13 cellular contexts compared by ENCODE assay signal in genomic region chr11:93487032-93487483, GRCh38. TPM values are rescaled to one million over a fixed set of nuclear protein-coding genes. Genes with fewer than 3 reads are reported as not detected.
A peak's percentile ranks its signal among the peaks of the same experiment; 100 is the strongest.
DNase-seq lines count a peak whose midpoint lies in the region; ATAC-seq and TF ChIP-seq lines count a peak whose summit lies in the region.
"Had no signal": no experiment of that assay in that cellular context is flagged by ENCODE, and none has a peak within 500 bp of the region (broad histone marks: within the 10 kb centered on the region; RNA-seq: fewer than 3 reads in every experiment).

No MANE protein-coding gene starts in this region.

- no peaks in the 10 kb centered on the region for H3K27me3 ChIP-seq in cardiac muscle cell
- no peaks in the 10 kb centered on the region for H3K27me3 ChIP-seq in right atrium auricular region
- H3K27me3 ChIP-seq in heart left ventricle, result no peaks in the 10 kb centered on the region
- H3K27me3 ChIP-seq in uterus, result no peaks in the 10 kb centered on the region
- H3K27me3 ChIP-seq in PC-9 (ENCODE audit: insufficient read depth, low read depth), result no peaks in the 10 kb centered on the region
- no peaks in the 10 kb centered on the region for H3K27me3 ChIP-seq in psoas muscle (ENCODE audit: insufficient read depth in 3 of 3, low read length in 2 of 3)

- 48 to 59% (median 52%) methylated on average over 7 of the region's 7 CpGs for WGBS in heart left ventricle, 4 donors
- WGBS in psoas muscle, 3 donors, result 73 to 76% (median 75%) methylated on average over 7 of the region's 7 CpGs

- intact Hi-C loops in heart left ventricle (cut with DNase I) (loop anchor here in 1 of 10 donors (10.0 kb wide), 1 partner anchor 168 kb away; no protein-coding TSS in a partner anchor), uterus (cut with DNase I; ENCODE audit: low total_unique reads) (no loop called here), PC-9 (cut with micrococcal nuclease; ENCODE audit: unreplicated experiment) (no loop called here), psoas muscle (cut with DNase I) (loop anchor here in 1 of 2 donors (5.0 kb wide), 1 partner anchor 50 kb away; no protein-coding TSS in a partner anchor)

- no peaks in the 10 kb centered on the region for H4K20me1 ChIP-seq in PC-9 (ENCODE audit: insufficient read depth)

- H3K4me2 ChIP-seq in PC-9, result no peak overlapping the region

- DNase-seq in cardiac muscle cell (ENCODE audit: low read depth in 1 of 2, low spot score in 1 of 2), result peak in 1 of 2 donors; percentile 62
- no peak for DNase-seq in right atrium auricular region (ENCODE audit: low spot score)
- peak; percentile 90 for DNase-seq in NCI-H510A treated with DMSO at 0.1 percent for 48 hours (lab: John Stamatoyannopoulos, UW)
- no peak for DNase-seq in heart left ventricle
- DNase-seq in uterus, result peak; percentile 30 to 42
- no peak for DNase-seq in PC-9
- DNase-seq in psoas muscle, result no peak
- DNase-seq: activated CD4-positive, alpha-beta T cell treated with anti-CD3 and anti-CD28 coated beads for 4 hours; activated T-cell treated with anti-CD3 and anti-CD28 coated beads, Interleukin-2, amount 50 U/mL, for 48 hours; anterior cingulate cortex; T-cell had no signal

- H3K4me3 ChIP-seq in cardiac muscle cell (no peak overlapping the region), right atrium auricular region (no peak overlapping the region), heart left ventricle (no peak overlapping the region), uterus (no peak overlapping the region), PC-9 (no peak overlapping the region), psoas muscle (no peak overlapping the region)

- no peaks in the 10 kb centered on the region for H3K79me2 ChIP-seq in PC-9 (ENCODE audit: low read depth)

- H2AFZ ChIP-seq in PC-9, result no peak overlapping the region

- POLR2A ChIA-PET in PC-9 (lab: Charles Lee; ENCODE audit: unreplicated experiment), result no interaction called here

- BruUV-seq in PC-9 (replicated peaks; lab: Mats Ljungman, UMichigan), result no TSS peak

- H3K27ac ChIP-seq in cardiac muscle cell (peak overlapping the region; percentile 67), right atrium auricular region (no peak overlapping the region), heart left ventricle (no peak overlapping the region), uterus (peak overlapping the region in 1 of 2 donors; percentile 33), PC-9 (no peak overlapping the region), psoas muscle (no peak overlapping the region)

- no peaks in the 10 kb centered on the region for H3K36me3 ChIP-seq in cardiac muscle cell
- H3K36me3 ChIP-seq in right atrium auricular region, result no peaks in the 10 kb centered on the region
- H3K36me3 ChIP-seq in heart left ventricle, result peaks cover 0 to 18% (median 0%) of the 10 kb centered on the region in 9 donors
- no peaks in the 10 kb centered on the region for H3K36me3 ChIP-seq in uterus
- H3K36me3 ChIP-seq in PC-9 (ENCODE audit: low read depth), result no peaks in the 10 kb centered on the region
- no peaks in the 10 kb centered on the region for H3K36me3 ChIP-seq in psoas muscle (ENCODE audit: insufficient read depth in 1 of 2, low read depth in 1 of 2)

- peaks cover 84% of the 10 kb centered on the region for H3K4me1 ChIP-seq in cardiac muscle cell (ENCODE audit: low read depth)
- H3K4me1 ChIP-seq in right atrium auricular region, result peaks cover 0 to 26% of the 10 kb centered on the region in 2 donors
- peaks cover 0 to 22% (median 0%) of the 10 kb centered on the region in 12 donors for H3K4me1 ChIP-seq in heart left ventricle
- H3K4me1 ChIP-seq in uterus, result no peaks in the 10 kb centered on the region
- no peaks in the 10 kb centered on the region for H3K4me1 ChIP-seq in PC-9 (replicated peaks; ENCODE audit: insufficient read depth)
- no peaks in the 10 kb centered on the region for H3K4me1 ChIP-seq in psoas muscle

- TF ChIP-seq CTCF in cardiac muscle cell (IDR thresholded peaks at IDR 0.05; ENCODE audit: low read depth, low read length), result no peak
- no peak for TF ChIP-seq CTCF in right atrium auricular region (IDR thresholded peaks at IDR 0.05)
- TF ChIP-seq CTCF in heart left ventricle (IDR thresholded peaks at IDR 0.05), result no peak
- no peak for TF ChIP-seq CTCF in uterus (IDR thresholded peaks at IDR 0.05)
- no peak for TF ChIP-seq CTCF in PC-9 (conservative IDR thresholded peaks at IDR 0.05)
- no peak for TF ChIP-seq CTCF in psoas muscle (IDR thresholded peaks at IDR 0.05)

- CTCF ChIA-PET in PC-9 (lab: Charles Lee), result no interaction called here

- H3F3A ChIP-seq in PC-9 (ENCODE audit: insufficient read depth, low read depth), result no peaks in the 10 kb centered on the region

- TF ChIP-seq POLR2A in heart left ventricle (IDR thresholded peaks at IDR 0.05), result no peak
- TF ChIP-seq POLR2A in uterus (IDR thresholded peaks at IDR 0.05), result no peak

- H3K9me2 ChIP-seq in PC-9 (ENCODE audit: insufficient read depth), result no peaks in the 10 kb centered on the region

- ATAC-seq in heart left ventricle (peak in 3 of 4 donors; percentile 19 to 57 (median 52)), GM18861 (IDR thresholded peaks at IDR 0.05; ENCODE audit: unreplicated experiment) (no peak), psoas muscle (no peak)
- ATAC-seq: stimulated activated memory B cell treated with anti-CD40 and anti-IgM and Interleukin-4, amounts not matched to agents 10 μg/mL and 1 μg/mL and 100 μg/mL, for 72 hours; T-cell had no signal

- H3K9me3 ChIP-seq in cardiac muscle cell (ENCODE audit: low read depth), result no peaks in the 10 kb centered on the region
- H3K9me3 ChIP-seq in right atrium auricular region, result no peaks in the 10 kb centered on the region
- H3K9me3 ChIP-seq in heart left ventricle, result no peaks in the 10 kb centered on the region
- H3K9me3 ChIP-seq in uterus, result no peaks in the 10 kb centered on the region
- no peaks in the 10 kb centered on the region for H3K9me3 ChIP-seq in PC-9 (ENCODE audit: insufficient read depth, low read depth)
- no peaks in the 10 kb centered on the region for H3K9me3 ChIP-seq in psoas muscle

RNA-seq across cellular contexts. Expression of gene SMCO4, which starts 56.1 kb away (rescaled TPM):
- total RNA-seq in cardiac muscle cell (62.9 and 72.9 TPM in 2 replicates), right atrium auricular region (10 to 100 TPM; 37.6 to 79.8 TPM), heart left ventricle (10 to 100 TPM; 28.5 to 71.7 (median 52.5) TPM), uterus (10 to 100 TPM in 3 of 4 donors, 1 to 10 TPM in 1; 7.2 to 30.0 (median 17.7) TPM), PC-9 (2021) (19.6 and 23.0 TPM in 2 replicates), psoas muscle (10 to 100 TPM in 2 of 4 donors, 1 to 10 TPM in 2; 8.0 to 21.8 (median 9.5) TPM)
- polyA plus RNA-seq in cardiac muscle cell (85.4 and 101 TPM in 2 replicates), heart left ventricle (10 to 100 TPM; 39.7 to 81.4 TPM), psoas muscle (10 to 100 TPM in 1 of 3 donors, 1 to 10 TPM in 2; 3.5 to 10.8 (median 5.5) TPM)

Comparison
In these comparisons a context has a peak if more than half of its experiments do, and no peak if none do; other contexts are left out.
1. DNase-seq: peak in NCI-H510A treated with DMSO at 0.1 percent for 48 hours (single experiment) and uterus (2 of 2); none in right atrium auricular region (single experiment), heart left ventricle (0 of 5), PC-9 (0 of 2) and psoas muscle (0 of 2).
2. ATAC-seq: peak in heart left ventricle (3 of 4); none in GM18861 (single experiment) and psoas muscle (0 of 4).